In the genomic region with DNA sequence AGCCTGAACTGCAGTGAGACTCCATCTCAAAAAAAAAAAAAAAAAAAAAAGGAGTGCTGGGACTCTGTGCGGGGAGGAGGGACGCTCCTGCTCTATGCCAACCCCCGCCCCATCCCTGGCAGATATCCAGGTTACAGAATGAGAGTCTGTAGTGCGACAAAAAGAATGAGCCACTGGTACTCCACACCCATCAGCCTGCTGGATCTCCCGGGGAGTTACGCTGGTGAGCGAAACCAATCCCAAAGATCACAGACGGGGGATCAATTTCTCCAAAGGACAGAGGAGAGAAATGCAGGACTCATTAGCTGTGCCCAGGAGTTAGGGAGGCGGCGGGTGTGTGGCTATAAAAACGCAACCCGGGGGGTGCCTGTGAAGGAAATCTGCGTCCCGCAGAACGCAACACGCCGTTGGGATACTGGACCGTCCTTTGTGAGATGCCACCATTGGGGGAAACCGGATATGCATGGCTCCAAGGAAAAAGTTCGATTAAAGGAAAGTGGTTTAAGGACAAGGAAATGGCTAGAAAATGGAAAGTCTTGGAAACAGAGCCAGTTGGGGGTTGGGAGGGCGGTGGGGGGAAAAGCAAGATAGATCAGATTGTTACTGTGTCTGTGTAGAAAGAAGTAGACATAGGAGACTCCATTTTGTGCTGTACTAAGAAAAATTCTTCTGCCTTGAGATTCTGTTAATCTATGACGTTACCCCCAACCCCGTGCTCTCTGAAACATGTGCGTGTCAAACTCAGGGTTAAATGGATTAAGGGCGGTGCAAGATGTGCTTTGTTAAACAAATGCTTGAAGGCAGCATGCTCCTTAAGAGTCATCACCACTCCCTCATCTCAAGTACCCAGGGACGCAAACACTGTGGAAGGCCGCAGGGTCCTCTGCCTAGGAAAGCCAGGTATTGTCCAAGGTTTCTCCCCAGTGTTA, we compare ENCODE assay signal across 8 cellular contexts. TPM values are rescaled to one million over a fixed set of nuclear protein-coding genes. Genes with fewer than 3 reads are reported as not detected.
A peak's percentile ranks its signal among the peaks of the same experiment; 100 is the strongest.
DNase-seq lines count a peak whose midpoint lies in the region; ATAC-seq and TF ChIP-seq lines count a peak whose summit lies in the region.
"Not testable (repeated sequence)": the region's sequence is repeated elsewhere in the genome, so short reads cannot be mapped to it uniquely, and the experiment has no call there.

No MANE protein-coding gene starts in this region.

- H3K4me1 ChIP-seq in ovary (ENCODE audit: insufficient read depth), result not testable (repeated sequence)
- H3K4me1 ChIP-seq in transverse colon, result peaks cover 6 to 21% (median 7%) of the 10 kb centered on the region in 4 donors

- H3K9me3 ChIP-seq in ovary, transverse colon: not testable (repeated sequence)

- in situ Hi-C loops in transverse colon (cut with MboI; ENCODE audit: low pct_ligation_motif_present in 1 of 4, low pct_unique_long_range_greater_than_20kb in 1 of 4, low sequenced_read_pairs in 3 of 4), result loop anchor here (5.0 to 10.0 kb wide), 4 partner anchors 50 to 62 kb away; a partner anchor contains a TSS

- H3K9me3 Mint-ChIP-seq in Calu3 (ENCODE audit: low read depth, unreplicated experiment); activated naive CD8-positive, alpha-beta T cell treated with anti-CD3 and anti-CD28 coated beads, Interleukin-2, amount 10 ng/mL, durations not matched to agents 7 days and 5 days: not testable (repeated sequence)

- POLR2A ChIA-PET in activated naive CD8-positive, alpha-beta T cell treated with anti-CD3 and anti-CD28 coated beads, Interleukin-2, amount 10 ng/mL, durations not matched to agents 7 days and 5 days (lab: Charles Lee), result interaction anchor here (1.0 to 3.1 kb wide), 14 partner anchors 9 to 263 kb away, joined by 3 to 26 read pairs (median 6); a partner anchor contains a TSS

- not testable (repeated sequence) for TF ChIP-seq EP300 in ovary (IDR thresholded peaks at IDR 0.05); transverse colon (IDR thresholded peaks at IDR 0.05; ENCODE audit: low read depth)

- H3K4me3 Mint-ChIP-seq in Calu3 (ENCODE audit: low read depth, unreplicated experiment), result peak overlapping the region; percentile 69
- peak overlapping the region; percentile 73 for H3K4me3 Mint-ChIP-seq in activated naive CD8-positive, alpha-beta T cell treated with anti-CD3 and anti-CD28 coated beads, Interleukin-2, amount 10 ng/mL, durations not matched to agents 7 days and 5 days

- peaks cover 10% of the 10 kb centered on the region for H3K4me1 Mint-ChIP-seq in Calu3 (ENCODE audit: low read depth, unreplicated experiment)
- peaks cover 32% of the 10 kb centered on the region for H3K4me1 Mint-ChIP-seq in activated naive CD8-positive, alpha-beta T cell treated with anti-CD3 and anti-CD28 coated beads, Interleukin-2, amount 10 ng/mL, durations not matched to agents 7 days and 5 days

- DNase-seq in Calu3, result peak; percentile 11
- DNase-seq in NCI-H1105 treated with DMSO at 0.1 percent for 48 hours (lab: John Stamatoyannopoulos, UW), result peak; percentile 70
- peak; percentile 55 for DNase-seq in OCI-M1 (lab: John Stamatoyannopoulos, UW)
- DNase-seq in activated naive CD8-positive, alpha-beta T cell treated with anti-CD3 and anti-CD28 coated beads, Interleukin-2, amount 10 ng/mL, durations not matched to agents 7 days and 5 days; kidney epithelial cell (ENCODE audit: low read depth); transverse colon: not testable (repeated sequence)
- peak; percentile 65 to 78 for DNase-seq in erythroblast (lab: John Stamatoyannopoulos, UW)
- peak; percentile 42 to 74 (median 62) for DNase-seq in ovary

- TF ChIP-seq POLR2A in erythroblast (IDR thresholded peaks at IDR 0.05; ENCODE audit: low read length); ovary (IDR thresholded peaks at IDR 0.05); transverse colon (IDR thresholded peaks at IDR 0.05): not testable (repeated sequence)

- H3K27ac Mint-ChIP-seq in Calu3 (ENCODE audit: unreplicated experiment); activated naive CD8-positive, alpha-beta T cell treated with anti-CD3 and anti-CD28 coated beads, Interleukin-2, amount 10 ng/mL, durations not matched to agents 7 days and 5 days: not testable (repeated sequence)

- not testable (repeated sequence) for ATAC-seq in activated naive CD8-positive, alpha-beta T cell treated with anti-CD3 and anti-CD28 coated beads, Interleukin-2, amount 10 ng/mL, durations not matched to agents 7 days and 5 days (ENCODE audit: low read depth)

- not testable (repeated sequence) for H3K36me3 ChIP-seq in kidney epithelial cell (ENCODE audit: control insufficient read depth, insufficient read depth, low read length); ovary; transverse colon

- intact Hi-C loops in Calu3 (cut with micrococcal nuclease; ENCODE audit: unreplicated experiment) (loop anchor here (2.0 to 10.0 kb wide), 2 partner anchors 56 to 320 kb away; a partner anchor contains a TSS), ovary (cut with DNase I) (loop anchor here (2.0 to 10.0 kb wide), 4 partner anchors 56 to 290 kb away; a partner anchor contains a TSS), transverse colon (cut with DNase I; ENCODE audit: low total_unique reads) (loop anchor here (1.0 to 5.0 kb wide), 2 partner anchors 56 to 212 kb away; a partner anchor contains a TSS)

- H3K27me3 Mint-ChIP-seq in Calu3 (ENCODE audit: unreplicated experiment), result peaks cover 19% of the 10 kb centered on the region
- H3K27me3 Mint-ChIP-seq in activated naive CD8-positive, alpha-beta T cell treated with anti-CD3 and anti-CD28 coated beads, Interleukin-2, amount 10 ng/mL, durations not matched to agents 7 days and 5 days, result not testable (repeated sequence)

- BruUV-seq in Calu3 (replicated peaks; lab: Mats Ljungman, UMichigan), result not testable (repeated sequence)

- peaks cover 20% of the 10 kb centered on the region for H3K36me3 Mint-ChIP-seq in Calu3 (ENCODE audit: insufficient read depth, unreplicated experiment)
- not testable (repeated sequence) for H3K36me3 Mint-ChIP-seq in activated naive CD8-positive, alpha-beta T cell treated with anti-CD3 and anti-CD28 coated beads, Interleukin-2, amount 10 ng/mL, durations not matched to agents 7 days and 5 days

- TF ChIP-seq CTCF in Calu3 (IDR thresholded peaks at IDR 0.05; ENCODE audit: unreplicated experiment); kidney epithelial cell (IDR thresholded peaks at IDR 0.05; ENCODE audit: insufficient read depth, low read length, poor library complexity, severe bottlenecking); ovary (IDR thresholded peaks at IDR 0.05); transverse colon (IDR thresholded peaks at IDR 0.05): not testable (repeated sequence)

- H3K27ac ChIP-seq in ovary, result not testable (repeated sequence)
- peak overlapping the region in 3 of 4 donors; percentile 5 to 63 (median 57) for H3K27ac ChIP-seq in transverse colon

- H3K4me3 ChIP-seq in kidney epithelial cell (ENCODE audit: low read depth, low read length) (peak overlapping the region; percentile 30), ovary (peak overlapping the region; percentile 44), transverse colon (peak overlapping the region in 1 of 4 donors; percentile 39)

- not testable (repeated sequence) for H3K27me3 ChIP-seq in kidney epithelial cell (ENCODE audit: control insufficient read depth, insufficient read depth, low read length); ovary; transverse colon

- CTCF ChIA-PET in Calu3 (lab: Charles Lee), result interaction anchor here (0.6 to 1.0 kb wide), 3 partner anchors 16 to 54 kb away, joined by 4 to 7 read pairs (median 5); a partner anchor contains a TSS

- 33 to 41% (median 36%) methylated on average over 27 of the region's 27 CpGs for WGBS in ovary, 3 donors
- 53 to 63% methylated on average over 13 to 27 of the region's 27 CpGs for WGBS in transverse colon (ENCODE audit: low coverage in 1 of 2), 2 donors

RNA-seq across cellular contexts. Expression of a gene that starts 13.8 kb away (rescaled TPM):
- total RNA-seq in Calu3 (2022) (11.5 and 11.6 TPM in 2 replicates), kidney epithelial cell (20.5 and 22.6 TPM in 2 replicates), ovary (10 to 100 TPM; 10.5 to 16.2 (median 15.1) TPM), transverse colon (10 to 100 TPM; 12.1 to 46.0 (median 34.6) TPM)
- total RNA-seq in activated naive CD8-positive, alpha-beta T cell treated with anti-CD3 and anti-CD28 coated beads, Interleukin-2, amount 10 ng/mL, durations not matched to agents 7 days and 5 days, result 10 to 100 TPM; 31.9 to 32.6 TPM
- polyA plus RNA-seq in ovary, result 10 to 100 TPM; 10.4 to 29.1 TPM

RNA-seq across cellular contexts. Expression of a gene that starts 54.8 kb away (rescaled TPM):
- total RNA-seq in Calu3 (2022) (11.5 and 12.0 TPM in 2 replicates), kidney epithelial cell (10.7 and 19.2 TPM in 2 replicates), ovary (10 to 100 TPM; 16.2 to 41.1 (median 26.8) TPM), transverse colon (1 to 10 TPM in 3 of 4 donors, under 1 TPM in 1; 1.00 to 9.7 (median 7.2) TPM)
- total RNA-seq in activated naive CD8-positive, alpha-beta T cell treated with anti-CD3 and anti-CD28 coated beads, Interleukin-2, amount 10 ng/mL, durations not matched to agents 7 days and 5 days, result 10 to 100 TPM; 17.0 to 17.5 TPM
- polyA plus RNA-seq in ovary, result 10 to 100 TPM; 31.6 to 48.4 TPM
